11 cellular contexts compared by ENCODE assay signal in the genomic region with DNA sequence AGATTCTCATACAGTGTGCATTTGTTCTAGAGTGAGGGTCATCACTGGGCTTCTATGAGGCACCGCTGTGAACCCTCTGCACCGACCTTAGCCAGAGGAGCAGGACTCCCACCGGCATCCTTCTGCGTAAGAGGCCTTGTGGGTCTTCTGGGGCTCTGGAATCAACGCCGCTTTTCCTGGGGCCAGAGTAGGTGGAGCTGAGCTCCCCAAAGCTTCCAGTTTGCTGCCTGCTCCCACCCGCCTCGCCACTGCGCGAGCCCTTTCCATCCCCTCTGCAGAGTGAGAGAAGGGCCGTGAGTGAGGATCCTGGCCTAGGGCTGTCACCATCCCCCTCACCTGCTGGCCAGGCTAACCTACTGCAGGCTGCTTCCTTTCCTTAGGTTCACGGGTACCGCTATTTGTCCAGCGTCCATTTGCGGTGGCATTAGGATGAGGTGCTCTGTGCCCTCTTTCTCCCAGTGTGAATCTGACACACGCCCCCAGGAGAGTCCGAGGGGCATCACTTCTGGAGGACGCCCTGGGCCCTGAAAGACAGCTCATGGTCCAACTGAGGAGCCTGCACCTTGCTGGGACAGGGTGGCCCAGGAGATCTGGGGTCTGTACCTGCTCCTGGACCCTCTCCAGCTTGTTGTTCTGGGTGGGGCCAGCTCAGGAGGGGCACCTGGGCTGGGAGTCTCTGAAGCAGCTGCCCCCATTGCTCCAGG. TPM values are rescaled to one million over a fixed set of nuclear protein-coding genes. Genes with fewer than 3 reads are reported as not detected.
A peak's percentile ranks its signal among the peaks of the same experiment; 100 is the strongest.
DNase-seq lines count a peak whose midpoint lies in the region; ATAC-seq, FAIRE-seq and TF ChIP-seq lines count a peak whose summit lies in the region.
"Had no signal": no experiment of that assay in that cellular context is flagged by ENCODE, and none has a peak within 500 bp of the region (broad histone marks: within the 10 kb centered on the region; RNA-seq: fewer than 3 reads in every experiment).

No MANE protein-coding gene starts in this region.

- no peak overlapping the region for H3K27ac ChIP-seq in astrocyte (ENCODE audit: low read depth, low read length)
- H3K27ac ChIP-seq in osteoblast (ENCODE audit: low read depth, low read length), result no peak overlapping the region

- no peak for FAIRE-seq in astrocyte (lab: Jason Lieb, UNC)

- peaks cover 30% of the 10 kb centered on the region for H3K27me3 Mint-ChIP-seq in astrocyte (ENCODE audit: low read depth, unreplicated experiment)
- H3K27me3 Mint-ChIP-seq: activated CD8-positive, alpha-beta T cell treated with anti-CD3 and anti-CD28 coated beads for 36 hours had no signal

- H3K36me3 Mint-ChIP-seq in astrocyte (ENCODE audit: low read depth, unreplicated experiment), result no peaks in the 10 kb centered on the region

- H3K9me3 Mint-ChIP-seq in astrocyte (ENCODE audit: unreplicated experiment), result no peaks in the 10 kb centered on the region
- H3K9me3 Mint-ChIP-seq: activated CD8-positive, alpha-beta T cell treated with anti-CD3 and anti-CD28 coated beads for 36 hours had no signal

- no peak overlapping the region for H3K4me3 Mint-ChIP-seq in astrocyte (ENCODE audit: unreplicated experiment)
- H3K4me3 Mint-ChIP-seq: activated CD8-positive, alpha-beta T cell treated with anti-CD3 and anti-CD28 coated beads for 36 hours had no signal

- H3K4me2 ChIP-seq in astrocyte (ENCODE audit: low read length), result no peak overlapping the region
- H3K4me2 ChIP-seq in osteoblast (ENCODE audit: insufficient read depth, low read length), result peak overlapping the region; percentile 19
- H3K4me2 ChIP-seq: smooth muscle cell had no signal

- H3K36me3 ChIP-seq in astrocyte (ENCODE audit: insufficient read depth, low read length) (no peaks in the 10 kb centered on the region), osteoblast (ENCODE audit: insufficient read depth, low read length) (no peaks in the 10 kb centered on the region)

- ATAC-seq in GM18870 (IDR thresholded peaks at IDR 0.05; ENCODE audit: unreplicated experiment) (peak; percentile 15), HG03095 (IDR thresholded peaks at IDR 0.05; ENCODE audit: unreplicated experiment) (peak; percentile 9), GM21360 (IDR thresholded peaks at IDR 0.05; ENCODE audit: unreplicated experiment) (no peak)

- H2AFZ ChIP-seq in astrocyte (ENCODE audit: low read depth, low read length) (no peak overlapping the region), osteoblast (ENCODE audit: low read length) (peak overlapping the region; percentile 2)

- H3K4me1 Mint-ChIP-seq in astrocyte (ENCODE audit: low read depth, unreplicated experiment), result peaks cover 3% of the 10 kb centered on the region

- H3K79me2 ChIP-seq in astrocyte (ENCODE audit: insufficient read depth, low read length) (no peaks in the 10 kb centered on the region), osteoblast (ENCODE audit: insufficient read depth, low read length) (no peaks in the 10 kb centered on the region)

- no peak overlapping the region for H3K4me3 ChIP-seq in astrocyte (ENCODE audit: insufficient read depth, low read depth, low read length)
- H3K4me3 ChIP-seq in osteoblast (ENCODE audit: insufficient read depth, low read length), result no peak overlapping the region
- H3K4me3 ChIP-seq: smooth muscle cell had no signal

- no peak overlapping the region for H3K9ac ChIP-seq in astrocyte (ENCODE audit: low read length)

- DNase-seq in astrocyte (ENCODE audit: low read depth), result no peak
- DNase-seq in osteoblast (ENCODE audit: insufficient read length, low spot score, missing footprints), result peak; percentile 68
- DNase-seq in dermis blood vessel endothelial cell, result no peak
- no peak for DNase-seq in NCI-H1694 treated with DMSO at 0.1 percent for 48 hours (lab: John Stamatoyannopoulos, UW)

- no peaks in the 10 kb centered on the region for H3K9me3 ChIP-seq in astrocyte (ENCODE audit: insufficient read depth, low read depth, low read length)
- H3K9me3 ChIP-seq in osteoblast (ENCODE audit: low read depth, low read length), result no peaks in the 10 kb centered on the region

- H3K27ac Mint-ChIP-seq in astrocyte (ENCODE audit: unreplicated experiment), result peak overlapping the region; percentile 47
- H3K27ac Mint-ChIP-seq: activated CD8-positive, alpha-beta T cell treated with anti-CD3 and anti-CD28 coated beads for 36 hours had no signal

- H4K20me1 ChIP-seq in astrocyte (ENCODE audit: insufficient read depth, low read length), result no peaks in the 10 kb centered on the region
- no peaks in the 10 kb centered on the region for H4K20me1 ChIP-seq in osteoblast (ENCODE audit: insufficient read depth, low read length)

- H3K27me3 ChIP-seq in astrocyte (ENCODE audit: insufficient read depth, low read length) (peaks cover 5% of the 10 kb centered on the region), osteoblast (ENCODE audit: insufficient read depth, low read length) (peaks cover 3% of the 10 kb centered on the region)

- TF ChIP-seq CTCF in astrocyte (IDR thresholded peaks at IDR 0.05; ENCODE audit: insufficient read depth, low read depth, low read length), result no peak
- no peak for TF ChIP-seq CTCF in osteoblast (IDR thresholded peaks at IDR 0.05; ENCODE audit: extremely low read depth, low read depth, low read length)

- H3K4me1 ChIP-seq in astrocyte (ENCODE audit: insufficient read depth, low read length), result peaks cover 4% of the 10 kb centered on the region
- H3K4me1 ChIP-seq in osteoblast (ENCODE audit: insufficient read depth, low read length), result peaks cover 7% of the 10 kb centered on the region

RNA-seq across cellular contexts. Expression of a gene that starts 36.2 kb away (rescaled TPM):
- total RNA-seq in astrocyte (0.10 TPM in 1 of 2 replicates, not detected in the other), osteoblast (under 0.01 TPM in 1 of 2 replicates, not detected in the other), dermis blood vessel endothelial cell (not detected in 2 replicates)
- total RNA-seq: activated CD8-positive, alpha-beta T cell treated with anti-CD3 and anti-CD28 coated beads for 36 hours; endothelial cell of umbilical vein; SK-MEL-5; smooth muscle cell had no signal
